ENCODE assay signal across 20 cellular contexts in the genomic region with DNA sequence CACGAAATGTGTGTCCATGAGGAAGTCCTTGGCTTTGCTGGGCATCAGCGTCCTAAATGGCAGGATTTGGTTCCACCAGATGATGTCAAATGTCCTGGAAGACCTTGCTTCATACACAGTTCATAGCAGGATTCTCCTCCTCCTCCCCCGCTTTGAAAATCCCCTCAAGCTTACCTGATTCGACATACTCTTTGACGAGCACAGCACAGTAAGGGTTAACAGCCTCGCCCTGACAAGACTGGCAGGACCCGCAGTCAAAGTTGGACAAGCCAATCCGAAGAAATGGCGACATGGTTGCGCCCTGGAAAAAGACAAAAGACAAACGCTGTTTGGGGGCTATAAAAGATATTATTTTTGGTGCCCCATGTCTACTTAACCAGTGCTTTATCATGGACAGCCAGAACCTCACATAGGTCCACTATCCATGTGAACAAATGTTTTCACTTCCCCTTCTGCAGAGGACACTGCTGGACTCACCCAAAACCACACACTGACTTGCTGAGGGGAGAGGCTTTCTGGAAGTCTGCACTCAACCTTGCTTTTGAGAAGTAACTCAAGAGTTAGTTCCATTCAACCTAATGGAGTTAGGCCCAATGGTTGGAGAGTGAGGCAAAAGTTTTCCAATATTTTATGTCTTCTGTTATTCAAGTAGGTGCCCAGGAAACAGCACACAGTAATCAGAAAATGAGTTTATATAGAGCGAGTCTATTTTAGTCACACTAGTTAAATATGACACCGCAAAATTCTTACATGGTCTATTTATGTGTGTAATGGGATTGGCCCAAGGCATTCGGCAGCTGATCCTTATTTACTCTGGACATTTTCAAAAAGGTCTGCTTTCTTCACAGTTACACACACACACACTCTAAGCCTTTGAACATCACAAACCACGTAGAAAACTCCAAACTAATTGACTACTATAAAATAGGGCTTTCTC.
DNase-seq lines count a peak whose midpoint lies in the region; ATAC-seq and TF ChIP-seq lines count a peak whose summit lies in the region.
"Had no signal": no experiment of that assay in that cellular context is flagged by ENCODE, and none has a peak within 500 bp of the region (broad histone marks: within the 10 kb centered on the region; RNA-seq: fewer than 3 reads in every experiment).

No MANE protein-coding gene starts in this region.

- H3K27ac Mint-ChIP-seq in activated naive CD4-positive, alpha-beta T cell treated with anti-CD3 and anti-CD28 coated beads, Interleukin-2, amount 50 U/mL, for 24 hours = peak overlapping the region; percentile 55
- peak overlapping the region; percentile 86 for H3K27ac Mint-ChIP-seq in stimulated activated effector memory CD8-positive, alpha-beta T cell treated with anti-CD3 and anti-CD28 coated beads, Interleukin-12 subunit alpha, Interleukin-12 subunit beta, amount 100 ng/mL, for 72 hours

- H3K4me1 Mint-ChIP-seq in activated naive CD4-positive, alpha-beta T cell treated with anti-CD3 and anti-CD28 coated beads, Interleukin-2, amount 50 U/mL, for 24 hours = peaks cover 88% of the 10 kb centered on the region
- H3K4me1 Mint-ChIP-seq in stimulated activated effector memory CD8-positive, alpha-beta T cell treated with anti-CD3 and anti-CD28 coated beads, Interleukin-12 subunit alpha, Interleukin-12 subunit beta, amount 100 ng/mL, for 72 hours = peaks cover 82% of the 10 kb centered on the region

- in situ Hi-C loops in G401 (cut with HindIII; ENCODE audit: low sequenced_read_pairs) = no loop called here

- peaks cover 21% of the 10 kb centered on the region for H3K36me3 Mint-ChIP-seq in activated naive CD4-positive, alpha-beta T cell treated with anti-CD3 and anti-CD28 coated beads, Interleukin-2, amount 50 U/mL, for 24 hours
- peaks cover 52% of the 10 kb centered on the region for H3K36me3 Mint-ChIP-seq in stimulated activated effector memory CD8-positive, alpha-beta T cell treated with anti-CD3 and anti-CD28 coated beads, Interleukin-12 subunit alpha, Interleukin-12 subunit beta, amount 100 ng/mL, for 72 hours

- no peak overlapping the region for H3K4me3 Mint-ChIP-seq in activated naive CD4-positive, alpha-beta T cell treated with anti-CD3 and anti-CD28 coated beads, Interleukin-2, amount 50 U/mL, for 24 hours
- H3K4me3 Mint-ChIP-seq in stimulated activated effector memory CD8-positive, alpha-beta T cell treated with anti-CD3 and anti-CD28 coated beads, Interleukin-12 subunit alpha, Interleukin-12 subunit beta, amount 100 ng/mL, for 72 hours = no peak overlapping the region

- H3K9me3 Mint-ChIP-seq in activated naive CD4-positive, alpha-beta T cell treated with anti-CD3 and anti-CD28 coated beads, Interleukin-2, amount 50 U/mL, for 24 hours = no peaks in the 10 kb centered on the region
- peaks cover 5% of the 10 kb centered on the region for H3K9me3 Mint-ChIP-seq in stimulated activated effector memory CD8-positive, alpha-beta T cell treated with anti-CD3 and anti-CD28 coated beads, Interleukin-12 subunit alpha, Interleukin-12 subunit beta, amount 100 ng/mL, for 72 hours

- intact Hi-C loops in dorsolateral prefrontal cortex (cut with DNase I) = loop anchor here in 1 of 2 donors (10.0 kb wide), 1 partner anchor 130 kb away; no protein-coding TSS in a partner anchor

- no peaks in the 10 kb centered on the region for H3K27me3 Mint-ChIP-seq in activated naive CD4-positive, alpha-beta T cell treated with anti-CD3 and anti-CD28 coated beads, Interleukin-2, amount 50 U/mL, for 24 hours

- no peak for DNase-seq in activated naive CD4-positive, alpha-beta T cell treated with anti-CD3 and anti-CD28 coated beads, Interleukin-2, amount 50 U/mL, for 16 hours
- DNase-seq in OCI-M1 (lab: John Stamatoyannopoulos, UW) = peak; percentile 97
- DNase-seq in foreskin melanocyte = peak; percentile 20
- DNase-seq in stimulated activated effector memory CD8-positive, alpha-beta T cell treated with anti-CD3 and anti-CD28 coated beads, Interleukin-12 subunit alpha, Interleukin-12 subunit beta, amount 100 ng/mL, for 72 hours (ENCODE audit: low spot score in 2 of 2) = peak in 1 of 2 donors; percentile 44
- DNase-seq in G401 (ENCODE audit: low spot score) = no peak
- DNase-seq in stimulated activated CD4-positive, alpha-beta T cell treated with anti-CD3 and anti-CD28 coated beads, Interleukin-4, amount 100 ng/mL, for 4 hours = no peak
- DNase-seq in dorsolateral prefrontal cortex = no peak
- DNase-seq: activated CD4-positive, alpha-beta T cell treated with anti-CD3 and anti-CD28 coated beads for 48 hours; activated effector memory CD4-positive, alpha-beta T cell treated with Interleukin-2 at 50 U/mL for 16 hours; DMS153; NCI-H187; NCI-H510A treated with DMSO at 0.1 percent for 48 hours; stimulated activated naive CD4-positive, alpha-beta T cell; SW 1271; uterus had no signal

- H3K27ac ChIP-seq in dorsolateral prefrontal cortex = peak overlapping the region in 1 of 59 donors; percentile 2
- H3K27ac ChIP-seq: body of pancreas, KMS-11, neutrophil, uterus had no signal

- no peaks in the 10 kb centered on the region for H3K27me3 ChIP-seq in dorsolateral prefrontal cortex
- H3K27me3 ChIP-seq: body of pancreas, neutrophil, uterus had no signal

- ATAC-seq in stimulated activated effector memory CD8-positive, alpha-beta T cell treated with anti-CD3 and anti-CD28 coated beads, Interleukin-12 subunit alpha, Interleukin-12 subunit beta, amount 100 ng/mL, for 72 hours = no peak
- ATAC-seq: body of pancreas had no signal

- no peak for TF ChIP-seq CTCF in dorsolateral prefrontal cortex (IDR thresholded peaks at IDR 0.05 in 54 of 56, conservative IDR thresholded peaks at IDR 0.05 in 2 of 56; ENCODE audit: low read depth in 1 of 56, partially characterized antibody in 56 of 56)

- no peak overlapping the region for H3K4me3 ChIP-seq in dorsolateral prefrontal cortex
- H3K4me3 ChIP-seq: body of pancreas, HAP-1, uterus had no signal

Comparison
In these comparisons a context has a peak if more than half of its experiments do, and no peak if none do; other contexts are left out.
1. DNase-seq: peak in OCI-M1 (single experiment) and foreskin melanocyte (single experiment); none in activated naive CD4-positive, alpha-beta T cell treated with anti-CD3 and anti-CD28 coated beads, Interleukin-2, amount 50 U/mL, for 16 hours (single experiment), G401 (single experiment), stimulated activated CD4-positive, alpha-beta T cell treated with anti-CD3 and anti-CD28 coated beads, Interleukin-4, amount 100 ng/mL, for 4 hours (0 of 2) and dorsolateral prefrontal cortex (0 of 10).